Comparison of ENCODE assay signal across 28 cellular contexts in genomic region chr6:28295326-28295725, GRCh38. TPM values are rescaled to one million over a fixed set of nuclear protein-coding genes. Genes with fewer than 3 reads are reported as not detected.
"Had no signal": no experiment of that assay in that cellular context is flagged by ENCODE, and none has a peak within 500 bp of the region (broad histone marks: within the 10 kb centered on the region; RNA-seq: fewer than 3 reads in every experiment).

No MANE protein-coding gene starts in this region.

- ATAC-seq: effector memory CD8-positive, alpha-beta T cell; esophagus mucosa; gastrocnemius medialis; heart right ventricle; left cardiac atrium; left lung; left ventricle myocardium superior; lower lobe of right lung; mucosa of descending colon; naive thymus-derived CD8-positive, alpha-beta T cell had no signal

- H3K27me3 ChIP-seq: esophagus squamous epithelium, gastrocnemius medialis, heart right ventricle, left lung had no signal

- H3K9me3 ChIP-seq: esophagus squamous epithelium, gastrocnemius medialis, heart right ventricle, left lung, lower lobe of right lung, mucosa of descending colon had no signal

- H3K4me3 ChIP-seq: esophagus squamous epithelium, gastrocnemius medialis, heart right ventricle, left lung, lower lobe of right lung, mucosa of descending colon had no signal

- DNase-seq: cortex of kidney; effector CD8-positive, alpha-beta T cell; effector memory CD8-positive, alpha-beta T cell; endodermal cell; erythroblast; esophagus squamous epithelium; foreskin fibroblast; foreskin melanocyte; gastrocnemius medialis; glutamatergic neuron; head of caudate nucleus; heart right ventricle; hippocampal formation; left cardiac atrium; left lung; left ventricle myocardium superior; lower lobe of right lung; mesenchymal stem cell; mucosa of descending colon; naive B cell; naive thymus-derived CD8-positive, alpha-beta T cell had no signal

- H3K4me1 ChIP-seq: esophagus squamous epithelium, gastrocnemius medialis, heart right ventricle, left lung, lower lobe of right lung had no signal

- H3K27ac ChIP-seq: epithelial cell of prostate, esophagus squamous epithelium, gastrocnemius medialis, heart right ventricle, left lung, lower lobe of right lung had no signal

- FAIRE-seq: endometrium, islet of Langerhans, keratinocyte had no signal

RNA-seq across cellular contexts. Expression of gene NKAPL, which starts 36.2 kb away (rescaled TPM):
- total RNA-seq: mesothelial cell of epicardium, myocyte had no signal
